In the genomic region with DNA sequence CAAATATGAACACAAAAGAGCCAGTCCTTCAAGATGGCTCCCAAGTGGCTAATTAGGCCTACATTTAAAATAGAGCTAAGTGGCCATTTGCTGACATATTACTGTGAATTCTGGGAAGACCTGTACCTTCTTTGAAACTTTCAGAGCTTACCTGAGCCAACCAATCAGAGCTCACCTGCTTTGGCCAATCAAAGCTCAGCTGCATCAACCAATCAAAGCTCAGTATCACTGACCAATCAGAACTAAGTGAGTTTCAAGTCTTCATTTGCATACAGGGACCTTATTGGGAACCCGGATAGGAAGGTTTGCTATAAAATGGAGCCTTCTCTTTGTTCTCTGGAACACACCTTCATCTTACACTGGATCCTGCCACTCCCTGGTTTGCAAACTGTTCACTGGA, we compare ENCODE assay signal across 1 cellular context.
TF ChIP-seq lines count a peak whose summit lies in the region.

No MANE protein-coding gene starts in this region.

TF ChIP-seq in K562, 482 proteins besides CTCF, POLR2A, EP300 and RAD21 (continued from another document):
- TF ChIP-seq, protein P1, sequence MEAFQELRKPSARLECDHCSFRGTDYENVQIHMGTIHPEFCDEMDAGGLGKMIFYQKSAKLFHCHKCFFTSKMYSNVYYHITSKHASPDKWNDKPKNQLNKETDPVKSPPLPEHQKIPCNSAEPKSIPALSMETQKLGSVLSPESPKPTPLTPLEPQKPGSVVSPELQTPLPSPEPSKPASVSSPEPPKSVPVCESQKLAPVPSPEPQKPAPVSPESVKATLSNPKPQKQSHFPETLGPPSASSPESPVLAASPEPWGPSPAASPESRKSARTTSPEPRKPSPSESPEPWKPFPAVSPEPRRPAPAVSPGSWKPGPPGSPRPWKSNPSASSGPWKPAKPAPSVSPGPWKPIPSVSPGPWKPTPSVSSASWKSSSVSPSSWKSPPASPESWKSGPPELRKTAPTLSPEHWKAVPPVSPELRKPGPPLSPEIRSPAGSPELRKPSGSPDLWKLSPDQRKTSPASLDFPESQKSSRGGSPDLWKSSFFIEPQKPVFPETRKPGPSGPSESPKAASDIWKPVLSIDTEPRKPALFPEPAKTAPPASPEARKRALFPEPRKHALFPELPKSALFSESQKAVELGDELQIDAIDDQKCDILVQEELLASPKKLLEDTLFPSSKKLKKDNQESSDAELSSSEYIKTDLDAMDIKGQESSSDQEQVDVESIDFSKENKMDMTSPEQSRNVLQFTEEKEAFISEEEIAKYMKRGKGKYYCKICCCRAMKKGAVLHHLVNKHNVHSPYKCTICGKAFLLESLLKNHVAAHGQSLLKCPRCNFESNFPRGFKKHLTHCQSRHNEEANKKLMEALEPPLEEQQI (IDR thresholded peaks at IDR 0.05): no peak
- TF ChIP-seq RBM25 (IDR thresholded peaks at IDR 0.05; ENCODE audit: low read depth, low read length, severe bottlenecking) (peak; percentile 68), NFYB (IDR thresholded peaks at IDR 0.05; ENCODE audit: extremely low read depth, insufficient read length) (peak; percentile 81), RBM14 (IDR thresholded peaks at IDR 0.05; ENCODE audit: borderline replicate concordance, insufficient read depth, low read depth, low read length) (no peak)
- TF ChIP-seq, protein P2, sequence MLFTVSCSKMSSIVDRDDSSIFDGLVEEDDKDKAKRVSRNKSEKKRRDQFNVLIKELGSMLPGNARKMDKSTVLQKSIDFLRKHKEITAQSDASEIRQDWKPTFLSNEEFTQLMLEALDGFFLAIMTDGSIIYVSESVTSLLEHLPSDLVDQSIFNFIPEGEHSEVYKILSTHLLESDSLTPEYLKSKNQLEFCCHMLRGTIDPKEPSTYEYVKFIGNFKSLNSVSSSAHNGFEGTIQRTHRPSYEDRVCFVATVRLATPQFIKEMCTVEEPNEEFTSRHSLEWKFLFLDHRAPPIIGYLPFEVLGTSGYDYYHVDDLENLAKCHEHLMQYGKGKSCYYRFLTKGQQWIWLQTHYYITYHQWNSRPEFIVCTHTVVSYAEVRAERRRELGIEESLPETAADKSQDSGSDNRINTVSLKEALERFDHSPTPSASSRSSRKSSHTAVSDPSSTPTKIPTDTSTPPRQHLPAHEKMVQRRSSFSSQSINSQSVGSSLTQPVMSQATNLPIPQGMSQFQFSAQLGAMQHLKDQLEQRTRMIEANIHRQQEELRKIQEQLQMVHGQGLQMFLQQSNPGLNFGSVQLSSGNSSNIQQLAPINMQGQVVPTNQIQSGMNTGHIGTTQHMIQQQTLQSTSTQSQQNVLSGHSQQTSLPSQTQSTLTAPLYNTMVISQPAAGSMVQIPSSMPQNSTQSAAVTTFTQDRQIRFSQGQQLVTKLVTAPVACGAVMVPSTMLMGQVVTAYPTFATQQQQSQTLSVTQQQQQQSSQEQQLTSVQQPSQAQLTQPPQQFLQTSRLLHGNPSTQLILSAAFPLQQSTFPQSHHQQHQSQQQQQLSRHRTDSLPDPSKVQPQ (CRISPR knock-in tag; IDR thresholded peaks at IDR 0.05; ENCODE audit: borderline replicate concordance): no peak
- TF ChIP-seq, protein P3, sequence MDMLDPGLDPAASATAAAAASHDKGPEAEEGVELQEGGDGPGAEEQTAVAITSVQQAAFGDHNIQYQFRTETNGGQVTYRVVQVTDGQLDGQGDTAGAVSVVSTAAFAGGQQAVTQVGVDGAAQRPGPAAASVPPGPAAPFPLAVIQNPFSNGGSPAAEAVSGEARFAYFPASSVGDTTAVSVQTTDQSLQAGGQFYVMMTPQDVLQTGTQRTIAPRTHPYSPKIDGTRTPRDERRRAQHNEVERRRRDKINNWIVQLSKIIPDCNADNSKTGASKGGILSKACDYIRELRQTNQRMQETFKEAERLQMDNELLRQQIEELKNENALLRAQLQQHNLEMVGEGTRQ (CRISPR knock-in tag; IDR thresholded peaks at IDR 0.05): no peak
